Comparison of ENCODE assay signal across 1 cellular context in genomic region chr4:92182006-92182735, GRCh38.
TF ChIP-seq lines count a peak whose summit lies in the region.

No MANE protein-coding gene starts in this region.

TF ChIP-seq in K562, 482 proteins besides CTCF, POLR2A, EP300 and RAD21 (continued from another document):
- TF ChIP-seq ZBTB11 (CRISPR knock-in tag; IDR thresholded peaks at IDR 0.05): peak in 1 of 3 experiments; percentile 35; a peak in 1 of 6 replicates
- TF ChIP-seq MGA (IDR thresholded peaks at IDR 0.05): peak; percentile 37; the same call in 1 of the 2 replicates
- TF ChIP-seq CREB5 (CRISPR knock-in tag; IDR thresholded peaks at IDR 0.05): no peak
- TF ChIP-seq NRF1 (conservative IDR thresholded peaks at IDR 0.05 in 1 of 2, IDR thresholded peaks at IDR 0.05 in 1 of 2): peak; percentile 39 to 60; a peak in 3 of 4 replicates
- 0 out of 2 replicates have a peak, but pooled peaks have one; percentile 7 for TF ChIP-seq MYC (IDR thresholded peaks at IDR 0.05; ENCODE audit: low read depth, low read length)
- no peak for TF ChIP-seq MYC (CRISPR knock-in tag; IDR thresholded peaks at IDR 0.05; ENCODE audit: borderline replicate concordance, low read depth)
